ENCODE assay signal across 9 cellular contexts in genomic region chr2:13056259-13056843, GRCh38.
DNase-seq lines count a peak whose midpoint lies in the region; ATAC-seq and TF ChIP-seq lines count a peak whose summit lies in the region.
"Had no signal": no experiment of that assay in that cellular context is flagged by ENCODE, and none has a peak within 500 bp of the region (broad histone marks: within the 10 kb centered on the region; RNA-seq: fewer than 3 reads in every experiment).

No MANE protein-coding gene starts in this region.

- H3K79me2 ChIP-seq in DOHH2 (ENCODE audit: control insufficient read depth, low read length), result no peaks in the 10 kb centered on the region

- H3K36me3 Mint-ChIP-seq in mesothelial cell of epicardium (no peaks in the 10 kb centered on the region), natural killer cell (no peaks in the 10 kb centered on the region)

- TF ChIP-seq CTCF in DOHH2 (IDR thresholded peaks at IDR 0.05; ENCODE audit: low read depth, low read length, poor library complexity, severe bottlenecking), result peak; percentile 55
- TF ChIP-seq CTCF in astrocyte of the spinal cord (IDR thresholded peaks at IDR 0.05; ENCODE audit: low read depth, low read length), result peak; percentile 50
- peak; percentile 66 for TF ChIP-seq CTCF in mesothelial cell of epicardium (IDR thresholded peaks at IDR 0.05; ENCODE audit: unreplicated experiment)
- TF ChIP-seq CTCF in natural killer cell (IDR thresholded peaks at IDR 0.05), result no peak

- H3K4me2 ChIP-seq in DOHH2 (ENCODE audit: low read length), result no peak overlapping the region

- ATAC-seq in natural killer cell (no peak), sciatic nerve (no peak)

- in situ Hi-C loops in astrocyte of the spinal cord (cut with HindIII; ENCODE audit: low sequenced_read_pairs), result no loop called here

- peak; percentile 54 for DNase-seq in NAMALWA (ENCODE audit: low spot score)
- peak; percentile 25 for DNase-seq in astrocyte of the spinal cord (ENCODE audit: low read depth, low spot score)
- no peak for DNase-seq in mesothelial cell of epicardium (ENCODE audit: low spot score in 2 of 2, unreplicated experiment in 2 of 2)
- DNase-seq in activated CD8-positive, alpha-beta memory T cell treated with anti-CD3 and anti-CD28 coated beads, Interleukin-2, amount 50 U/mL, for 4 hours, result no peak
- DNase-seq in stimulated activated CD4-positive, alpha-beta T cell treated with anti-CD3 and anti-CD28 coated beads, Interleukin-4, amount 100 ng/mL, for 4 hours, result no peak
- no peak for DNase-seq in natural killer cell
- no peak for DNase-seq in sciatic nerve (ENCODE audit: low spot score)

- H3K27ac Mint-ChIP-seq in mesothelial cell of epicardium (no peak overlapping the region), natural killer cell (no peak overlapping the region)

- H3K9me3 ChIP-seq in DOHH2 (ENCODE audit: control insufficient read depth, insufficient read depth, low read length), result no peaks in the 10 kb centered on the region

- intact Hi-C loops in natural killer cell (cut with micrococcal nuclease), result no loop called here
- intact Hi-C loops in sciatic nerve (cut with DNase I), result no loop called here

- H3K4me3 Mint-ChIP-seq in mesothelial cell of epicardium, result no peak overlapping the region
- H3K4me3 Mint-ChIP-seq in natural killer cell, result no peak overlapping the region
- H3K4me3 Mint-ChIP-seq: central memory CD8-positive, alpha-beta T cell had no signal

- no peak overlapping the region for H3K27ac ChIP-seq in DOHH2 (ENCODE audit: low read depth, low read length)

- H3K27me3 Mint-ChIP-seq in mesothelial cell of epicardium (ENCODE audit: low read depth) (peaks cover 50% of the 10 kb centered on the region), natural killer cell (ENCODE audit: low read depth in 2 of 2) (peaks cover 19 to 42% of the 10 kb centered on the region in 2 donors)

- H4K20me1 ChIP-seq in DOHH2 (ENCODE audit: control insufficient read depth, insufficient read depth, low read depth, low read length), result no peaks in the 10 kb centered on the region

- H3K9me2 ChIP-seq in DOHH2 (replicated peaks; ENCODE audit: control insufficient read depth, low read length), result no peaks in the 10 kb centered on the region

- H3K4me3 ChIP-seq in DOHH2 (ENCODE audit: low read length) (no peak overlapping the region), astrocyte of the spinal cord (ENCODE audit: low read depth, low read length) (no peak overlapping the region)

- no peaks in the 10 kb centered on the region for H3K27me3 ChIP-seq in DOHH2 (ENCODE audit: control insufficient read depth, low read length)

- H3K36me3 ChIP-seq in DOHH2 (ENCODE audit: control insufficient read depth, low read length), result no peaks in the 10 kb centered on the region

- H3K4me1 Mint-ChIP-seq in mesothelial cell of epicardium (no peaks in the 10 kb centered on the region), natural killer cell (no peaks in the 10 kb centered on the region)
- H3K4me1 Mint-ChIP-seq: central memory CD8-positive, alpha-beta T cell had no signal

- H3F3A ChIP-seq in DOHH2 (ENCODE audit: control insufficient read depth, insufficient read depth), result no peaks in the 10 kb centered on the region

- no peaks in the 10 kb centered on the region for H3K4me1 ChIP-seq in DOHH2 (ENCODE audit: control insufficient read depth, low read length)

- H3K9me3 Mint-ChIP-seq in mesothelial cell of epicardium (no peaks in the 10 kb centered on the region), natural killer cell (no peaks in the 10 kb centered on the region)
- H3K9me3 Mint-ChIP-seq: central memory CD8-positive, alpha-beta T cell had no signal

Comparison
In these comparisons a context has a peak if more than half of its experiments do, and no peak if none do; other contexts are left out.
1. DNase-seq: peak in NAMALWA (single experiment) and astrocyte of the spinal cord (single experiment); none in mesothelial cell of epicardium (0 of 2), activated CD8-positive, alpha-beta memory T cell treated with anti-CD3 and anti-CD28 coated beads, Interleukin-2, amount 50 U/mL, for 4 hours (single experiment), stimulated activated CD4-positive, alpha-beta T cell treated with anti-CD3 and anti-CD28 coated beads, Interleukin-4, amount 100 ng/mL, for 4 hours (0 of 2), natural killer cell (single experiment) and sciatic nerve (single experiment).